20 cellular contexts compared by ENCODE assay signal in genomic region chr9:97506264-97506663, GRCh38.
"Had no signal": no experiment of that assay in that cellular context is flagged by ENCODE, and none has a peak within 500 bp of the region (broad histone marks: within the 10 kb centered on the region; RNA-seq: fewer than 3 reads in every experiment).

No MANE protein-coding gene starts in this region.

- H3K9me3 ChIP-seq: esophagus squamous epithelium, stomach, thoracic aorta, uterus had no signal

- H3K4me1 ChIP-seq: parathyroid adenoma, uterus had no signal

- DNase-seq: cortex of kidney; effector CD8-positive, alpha-beta T cell; esophagus squamous epithelium; foreskin fibroblast; immature natural killer cell; kidney; left colon; left ventricle myocardium superior; mesenchymal stem cell; naive B cell; occipital lobe; small intestine; stimulated activated CD4-positive, alpha-beta T cell treated with anti-CD3 and anti-CD28 coated beads, Interleukin-12 subunit alpha, Interleukin-12 subunit beta, amount 100 ng/mL, for 4 hours; stimulated activated naive CD4-positive, alpha-beta T cell; stomach; uterus had no signal

- ATAC-seq: left colon, left ventricle myocardium superior had no signal

- H3K27ac ChIP-seq: parathyroid adenoma had no signal

- H3K27me3 ChIP-seq: dorsolateral prefrontal cortex, uterus had no signal

- H3K36me3 ChIP-seq: esophagus squamous epithelium, stomach, thoracic aorta, uterus had no signal

- H3K4me3 ChIP-seq: dorsolateral prefrontal cortex, esophagus squamous epithelium, lung, stomach, thoracic aorta, uterus had no signal
